1 cellular context compared by ENCODE assay signal in genomic region chr11:108170191-108170590, GRCh38.
TF ChIP-seq lines count a peak whose summit lies in the region.

No MANE protein-coding gene starts in this region.

TF ChIP-seq in GM12878, 131 proteins besides CTCF, POLR2A, EP300 and RAD21:
- TF ChIP-seq JUNB (IDR thresholded peaks at IDR 0.05) (peak; percentile 80), MLLT1 (IDR thresholded peaks at IDR 0.05) (no peak), SRF (IDR thresholded peaks at IDR 0.05; ENCODE audit: low read depth in 2 of 2, low read length in 2 of 2) (no peak), MAX (IDR thresholded peaks at IDR 0.05; ENCODE audit: low read depth, low read length) (no peak)
- TF ChIP-seq, protein P1, sequence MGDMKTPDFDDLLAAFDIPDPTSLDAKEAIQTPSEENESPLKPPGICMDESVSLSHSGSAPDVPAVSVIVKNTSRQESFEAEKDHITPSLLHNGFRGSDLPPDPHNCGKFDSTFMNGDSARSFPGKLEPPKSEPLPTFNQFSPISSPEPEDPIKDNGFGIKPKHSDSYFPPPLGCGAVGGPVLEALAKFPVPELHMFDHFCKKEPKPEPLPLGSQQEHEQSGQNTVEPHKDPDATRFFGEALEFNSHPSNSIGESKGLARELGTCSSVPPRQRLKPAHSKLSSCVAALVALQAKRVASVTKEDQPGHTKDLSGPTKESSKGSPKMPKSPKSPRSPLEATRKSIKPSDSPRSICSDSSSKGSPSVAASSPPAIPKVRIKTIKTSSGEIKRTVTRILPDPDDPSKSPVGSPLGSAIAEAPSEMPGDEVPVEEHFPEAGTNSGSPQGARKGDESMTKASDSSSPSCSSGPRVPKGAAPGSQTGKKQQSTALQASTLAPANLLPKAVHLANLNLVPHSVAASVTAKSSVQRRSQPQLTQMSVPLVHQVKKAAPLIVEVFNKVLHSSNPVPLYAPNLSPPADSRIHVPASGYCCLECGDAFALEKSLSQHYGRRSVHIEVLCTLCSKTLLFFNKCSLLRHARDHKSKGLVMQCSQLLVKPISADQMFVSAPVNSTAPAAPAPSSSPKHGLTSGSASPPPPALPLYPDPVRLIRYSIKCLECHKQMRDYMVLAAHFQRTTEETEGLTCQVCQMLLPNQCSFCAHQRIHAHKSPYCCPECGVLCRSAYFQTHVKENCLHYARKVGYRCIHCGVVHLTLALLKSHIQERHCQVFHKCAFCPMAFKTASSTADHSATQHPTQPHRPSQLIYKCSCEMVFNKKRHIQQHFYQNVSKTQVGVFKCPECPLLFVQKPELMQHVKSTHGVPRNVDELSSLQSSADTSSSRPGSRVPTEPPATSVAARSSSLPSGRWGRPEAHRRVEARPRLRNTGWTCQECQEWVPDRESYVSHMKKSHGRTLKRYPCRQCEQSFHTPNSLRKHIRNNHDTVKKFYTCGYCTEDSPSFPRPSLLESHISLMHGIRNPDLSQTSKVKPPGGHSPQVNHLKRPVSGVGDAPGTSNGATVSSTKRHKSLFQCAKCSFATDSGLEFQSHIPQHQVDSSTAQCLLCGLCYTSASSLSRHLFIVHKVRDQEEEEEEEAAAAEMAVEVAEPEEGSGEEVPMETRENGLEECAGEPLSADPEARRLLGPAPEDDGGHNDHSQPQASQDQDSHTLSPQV (IDR thresholded peaks at IDR 0.05) = no peak
